10 cellular contexts compared by ENCODE assay signal in the genomic region with DNA sequence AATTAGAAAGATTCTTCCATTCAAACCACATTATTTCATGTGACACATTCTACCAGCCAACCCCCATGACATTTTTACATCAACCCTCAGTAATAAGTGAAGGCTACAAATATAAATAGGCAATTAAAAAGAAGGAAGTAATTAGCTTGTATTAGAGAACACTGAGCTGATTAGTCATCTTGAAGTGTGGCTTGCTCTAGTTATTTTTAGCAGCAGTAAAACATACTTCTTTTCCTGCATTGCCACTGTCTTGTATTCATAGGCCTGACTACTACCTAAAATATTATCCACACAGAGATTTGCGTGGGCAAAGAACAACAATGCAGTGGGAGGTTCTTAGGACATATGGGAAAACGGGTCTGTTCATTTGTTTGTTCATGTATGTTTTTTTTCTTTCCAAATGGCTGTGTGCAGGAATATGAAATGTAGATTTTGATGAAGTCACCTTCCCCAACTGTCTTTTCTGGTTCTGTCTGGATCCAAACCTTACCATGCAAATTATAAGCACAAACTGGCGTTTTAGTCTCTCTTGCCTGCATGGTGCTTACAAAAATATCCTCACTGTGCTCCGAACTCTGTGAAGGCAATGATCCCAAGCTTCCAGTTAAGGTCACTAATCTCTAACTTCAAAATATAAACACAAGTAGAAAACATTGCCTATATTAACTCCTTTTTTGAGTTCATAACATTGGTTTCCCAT.
DNase-seq lines count a peak whose midpoint lies in the region; ATAC-seq, FAIRE-seq and TF ChIP-seq lines count a peak whose summit lies in the region.
"Had no signal": no experiment of that assay in that cellular context is flagged by ENCODE, and none has a peak within 500 bp of the region (broad histone marks: within the 10 kb centered on the region; RNA-seq: fewer than 3 reads in every experiment).

No MANE protein-coding gene starts in this region.

- no peaks in the 10 kb centered on the region for H3K9me3 ChIP-seq in RWPE2 (ENCODE audit: severe bottlenecking)

- no peaks in the 10 kb centered on the region for H3K27me3 ChIP-seq in ACC112 (ENCODE audit: insufficient read depth, low read length)
- H3K27me3 ChIP-seq in RWPE2 (ENCODE audit: insufficient read depth, poor library complexity, severe bottlenecking): no peaks in the 10 kb centered on the region

- peaks cover 34% of the 10 kb centered on the region for H3K4me1 ChIP-seq in ACC112 (ENCODE audit: control insufficient read depth, insufficient read depth, low read length, unreplicated experiment)
- peaks cover 5% of the 10 kb centered on the region for H3K4me1 ChIP-seq in RWPE2 (ENCODE audit: insufficient read depth, poor library complexity, severe bottlenecking)

- no peak for TF ChIP-seq POLR2A in H54 (IDR thresholded peaks at IDR 0.05; ENCODE audit: low read depth, low read length)

- H3K27ac ChIP-seq in ACC112 (ENCODE audit: low read depth, low read length): 0 out of 2 replicates have a peak overlapping the region, but pooled peaks have one; percentile 5
- no peak overlapping the region for H3K27ac ChIP-seq in RWPE2 (ENCODE audit: poor library complexity, severe bottlenecking)

- no peaks in the 10 kb centered on the region for H3K36me3 ChIP-seq in ACC112 (ENCODE audit: insufficient read depth, low read length)
- H3K36me3 ChIP-seq in RWPE2 (ENCODE audit: low read depth): no peaks in the 10 kb centered on the region

- ATAC-seq in RWPE2 (ENCODE audit: low read depth) (peak; percentile 54; the same call in 2 of the 3 replicates), GM21367 (IDR thresholded peaks at IDR 0.05; ENCODE audit: unreplicated experiment) (no peak)

- H2AFZ ChIP-seq in ACC112 (ENCODE audit: low read length, unreplicated experiment): no peak overlapping the region

- H3K79me2 ChIP-seq in ACC112 (ENCODE audit: control insufficient read depth, insufficient read depth, low read length, unreplicated experiment): no peaks in the 10 kb centered on the region

- DNase-seq in H54 (ENCODE audit: insufficient read length, low spot score): no peak
- DNase-seq in RWPE2 (ENCODE audit: low spot score): no peak
- peak; percentile 85 to 87 for DNase-seq in foreskin fibroblast
- DNase-seq in NCI-H1930 (lab: John Stamatoyannopoulos, UW): no peak
- no peak for DNase-seq in NCI-H82 treated with DMSO at 0.1 percent for 48 hours (lab: John Stamatoyannopoulos, UW; ENCODE audit: unreplicated experiment)
- no peak for DNase-seq in NCI-H1092 treated with DMSO at 0.1 percent for 48 hours (lab: John Stamatoyannopoulos, UW)
- DNase-seq: activated naive CD4-positive, alpha-beta T cell treated with Interleukin-2 at 50 U/mL for 16 hours; COR-L47 had no signal

- no peak overlapping the region for H3K4me3 ChIP-seq in ACC112 (ENCODE audit: low read depth, low read length)
- H3K4me3 ChIP-seq in RWPE2 (ENCODE audit: severe bottlenecking): no peak overlapping the region
- H3K4me3 ChIP-seq in foreskin fibroblast (ENCODE audit: low read depth in 1 of 2, low read length in 2 of 2): no peak overlapping the region

- FAIRE-seq in H54 (lab: Jason Lieb, UNC): peak; percentile 95

- TF ChIP-seq CTCF in RWPE2 (IDR thresholded peaks at IDR 0.05; ENCODE audit: poor library complexity, severe bottlenecking) (no peak), foreskin fibroblast (IDR thresholded peaks at IDR 0.05; ENCODE audit: low read depth, low read length) (no peak)

Comparison
In these comparisons a context has a peak if more than half of its experiments do, and no peak if none do; other contexts are left out.
1. DNase-seq: peak in foreskin fibroblast (2 of 2); none in H54 (single experiment), RWPE2 (single experiment), NCI-H1930 (0 of 2), NCI-H82 treated with DMSO at 0.1 percent for 48 hours (single experiment) and NCI-H1092 treated with DMSO at 0.1 percent for 48 hours (single experiment).